ENCODE assay signal across 8 cellular contexts in genomic region chr13:75635621-75636338, GRCh38. TPM values are rescaled to one million over a fixed set of nuclear protein-coding genes. Genes with fewer than 3 reads are reported as not detected.
DNase-seq lines count a peak whose midpoint lies in the region; ATAC-seq and TF ChIP-seq lines count a peak whose summit lies in the region.

TSS of gene LMO7 (plus strand) at chr13:75636330. CDS start at chr13:75636658, 328 bp downstream.

- no peaks in the 10 kb centered on the region for H3K9me3 ChIP-seq in IMR-90 (ENCODE audit: control insufficient read depth, insufficient read depth, low read length)

- ATAC-seq in GM21737 (IDR thresholded peaks at IDR 0.05; ENCODE audit: unreplicated experiment) (peak; percentile 60), IMR-90 (ENCODE audit: low read depth) (peak; percentile 68)
- peak; percentile 46 to 66 for ATAC-seq in activated CD4-positive, CD25-positive, alpha-beta regulatory T cell treated with anti-CD3 and anti-CD28 coated beads, Interleukin-2, amount 50 U/mL, for 24 hours

- peak within 1 kb of the TSS; percentile 77; the same call in 2 of the 3 replicates for H2BK15ac ChIP-seq in IMR-90 (ENCODE audit: low read depth, low read length)

- peak within 1 kb of the TSS; percentile 97 for H2AK9ac ChIP-seq in IMR-90 (replicated peaks; ENCODE audit: low read depth, low read length, poor library complexity)

- H3K4ac ChIP-seq in IMR-90 (ENCODE audit: low read depth, low read length): peak within 1 kb of the TSS; percentile 98

- dilution Hi-C loops in IMR-90 (cut with HindIII; ENCODE audit: low sequenced_read_pairs, unreplicated experiment): no loop called here

- peaks cover 21% of the 10 kb centered on the region; the same call in 1 of the 2 replicates for H4K20me1 ChIP-seq in IMR-90 (ENCODE audit: insufficient read depth, low read length)

- TF ChIP-seq RAD21 in IMR-90 (IDR thresholded peaks at IDR 0.05; ENCODE audit: low read length): no peak

- H3K18ac ChIP-seq in IMR-90 (ENCODE audit: low read depth, low read length): peak within 1 kb of the TSS; percentile 65

- H3K9ac ChIP-seq in IMR-90 (ENCODE audit: low read depth, low read length): peak within 1 kb of the TSS; percentile 81

- H3K4me2 ChIP-seq in IMR-90 (ENCODE audit: low read depth, low read length): peak within 1 kb of the TSS; percentile 98

- H2BK120ac ChIP-seq in IMR-90 (ENCODE audit: low read depth, low read length): peak within 1 kb of the TSS; percentile 97

- POLR2A ChIA-PET in IMR-90 (lab: Charles Lee; ENCODE audit: unreplicated experiment): interaction anchor here (0.5 to 0.6 kb wide), 2 partner anchors 27 to 122 kb away, joined by 4 to 5 read pairs; no protein-coding TSS in a partner anchor

- DNase-seq in GM06990 (ENCODE audit: extremely low read depth, insufficient read length): no peak
- peak; percentile 52 for DNase-seq in IMR-90
- DNase-seq in dermis blood vessel endothelial cell: peak; percentile 28
- peak; percentile 16 to 89 for DNase-seq in lower leg skin (ENCODE audit: low spot score in 2 of 2)
- DNase-seq in stimulated activated CD8-positive, alpha-beta memory T cell treated with anti-CD3 and anti-CD28 coated beads, Interleukin-15, amount 100 ng/mL, for 1 hour (ENCODE audit: low read depth): peak; percentile 19
- no peak for DNase-seq in NCI-H1436 treated with DMSO at 0.1 percent for 48 hours (lab: John Stamatoyannopoulos, UW)

- H4K91ac ChIP-seq in IMR-90 (ENCODE audit: insufficient read depth, low read depth, low read length): peak within 1 kb of the TSS; percentile 99

- H3K4me3 ChIP-seq in GM06990 (replicated peaks; ENCODE audit: low read depth, low read length) (peak within 1 kb of the TSS; percentile 69), IMR-90 (ENCODE audit: insufficient read depth, low read depth, low read length) (peak within 1 kb of the TSS; percentile 80), lower leg skin (ENCODE audit: low read depth, poor library complexity, severe bottlenecking) (peak within 1 kb of the TSS; percentile 38)

- peak within 1 kb of the TSS; percentile 95 for H2AK5ac ChIP-seq in IMR-90 (ENCODE audit: low read depth, low read length)

- CTCF ChIA-PET in IMR-90 (lab: Yijun Ruan, JAX): no interaction called here

- H3K27ac ChIP-seq in IMR-90 (ENCODE audit: insufficient read depth, low read length): peak within 1 kb of the TSS; percentile 86

- peaks cover 10 to 33% of the 10 kb centered on the region in 2 experiments; a peak in 3 of 4 replicates for H3K79me1 ChIP-seq in IMR-90 (ENCODE audit: low read depth in 1 of 2, low read length in 2 of 2)

- TF ChIP-seq CTCF in GM06990 (IDR thresholded peaks at IDR 0.05; ENCODE audit: insufficient read depth, low read length, poor library complexity, severe bottlenecking) (no peak), IMR-90 (conservative IDR thresholded peaks at IDR 0.05; ENCODE audit: low read depth, low read length) (no peak), lower leg skin (IDR thresholded peaks at IDR 0.05) (no peak)

- H2BK5ac ChIP-seq in IMR-90 (ENCODE audit: low read depth, low read length, poor library complexity, severe bottlenecking): peak within 1 kb of the TSS; percentile 94

- in situ Hi-C loops in IMR-90 (cut with MboI; ENCODE audit: low sequenced_read_pairs): no loop called here

- peak within 1 kb of the TSS; percentile 99 for H3K14ac ChIP-seq in IMR-90 (replicated peaks; ENCODE audit: low read depth, low read length)

- TF ChIP-seq POLR2A in IMR-90 (IDR thresholded peaks at IDR 0.05; ENCODE audit: low read depth, low read length) (no peak), lower leg skin (IDR thresholded peaks at IDR 0.05) (no peak)

- H4K8ac ChIP-seq in IMR-90 (ENCODE audit: low read depth in 2 of 2, low read length in 2 of 2): peak within 1 kb of the TSS; percentile 85 to 94

- 0% methylated on average over 11 of the region's 86 CpGs; no CpG with 5 or more reads in 1 of the 2 experiments for WGBS in IMR-90 (ENCODE audit: extremely low coverage in 2 of 2, insufficient read length in 1 of 2), 2 experiments
- 0% methylated on average over 17 to 49 of the region's 86 CpGs for WGBS in lower leg skin, 2 donors

- H3K27me3 ChIP-seq in GM06990 (replicated peaks; ENCODE audit: control insufficient read depth, insufficient read depth, low read length) (no peaks in the 10 kb centered on the region), IMR-90 (ENCODE audit: control insufficient read depth, insufficient read depth, low read length) (no peaks in the 10 kb centered on the region)

- peak within 1 kb of the TSS; percentile 93 for H4K5ac ChIP-seq in IMR-90 (ENCODE audit: low read depth, low read length)

- peak within 1 kb of the TSS; percentile 93 for H2BK20ac ChIP-seq in IMR-90 (ENCODE audit: low read depth, low read length)

- no peaks in the 10 kb centered on the region for H3K36me3 ChIP-seq in GM06990 (ENCODE audit: control insufficient read depth, insufficient read depth, low read length)
- no peaks in the 10 kb centered on the region; the same call in 1 of the 2 replicates for H3K36me3 ChIP-seq in IMR-90 (ENCODE audit: control insufficient read depth, insufficient read depth, low read length)

- intact Hi-C loops in IMR-90 (cut with micrococcal nuclease) (loop anchor here (2.0 kb wide), 1 partner anchor 153 kb away; the partner anchor contains the start of gene TBC1D4), lower leg skin (cut with DNase I; ENCODE audit: low total_unique reads) (loop anchor here (2.0 kb wide), 1 partner anchor 47 kb away; no protein-coding TSS in a partner anchor)

- H3K23ac ChIP-seq in IMR-90 (ENCODE audit: low read depth, low read length): peak within 1 kb of the TSS; percentile 100

- H3K4me1 ChIP-seq in IMR-90 (ENCODE audit: control insufficient read depth, insufficient read depth, low read length): peaks cover 18% of the 10 kb centered on the region

- BruUV-seq in IMR-90 (replicated peaks; lab: Mats Ljungman, UMichigan): no TSS peak

- peak within 1 kb of the TSS; percentile 91 for H3K56ac ChIP-seq in IMR-90 (ENCODE audit: extremely low read depth, insufficient read depth, low read length)

- H3K9me1 ChIP-seq in IMR-90 (ENCODE audit: insufficient read depth, low read length): peaks cover 7% of the 10 kb centered on the region

- peak within 1 kb of the TSS; percentile 87 for H2AFZ ChIP-seq in IMR-90 (replicated peaks; ENCODE audit: low read length, poor library complexity)

TF ChIP-seq in IMR-90, 13 proteins besides CTCF, POLR2A, EP300 and RAD21:
- TF ChIP-seq MAZ (IDR thresholded peaks at IDR 0.05; ENCODE audit: borderline replicate concordance, low read depth, low read length) (peak; percentile 60; the same call in 1 of the 2 replicates), NFE2L2 (IDR thresholded peaks at IDR 0.05; ENCODE audit: low read depth, low read length) (no peak), BHLHE40 (IDR thresholded peaks at IDR 0.05; ENCODE audit: low read depth, low read length) (peak; percentile 74)

RNA-seq across cellular contexts. Expression of gene LMO7, which starts in this region (rescaled TPM):
- total RNA-seq in IMR-90 (2012; rRNA removed) (367 and 485 TPM in 2 replicates), dermis blood vessel endothelial cell (36.8 and 45.3 TPM in 2 replicates), lower leg skin (100 to 1,000 TPM in 1 of 4 donors, 10 to 100 TPM in 3; 60.5 to 108 (median 75.6) TPM)
- polyA plus RNA-seq in IMR-90 (2012; rRNA removed): 222 and 266 TPM in 2 replicates
- 78.3 and 114 TPM in 2 replicates for polyA plus RNA-seq in IMR-90 (2012; cell fraction: cytosol; rRNA removed)
- polyA plus RNA-seq in IMR-90 (2012; cell fraction: nucleus; rRNA removed; ENCODE audit: low replicate concordance): 533 and 693 TPM in 2 replicates

Comparison
In these comparisons a context has a peak if more than half of its experiments do, and no peak if none do; other contexts are left out.
1. DNase-seq: peak in IMR-90 (single experiment), dermis blood vessel endothelial cell (single experiment), lower leg skin (2 of 2) and stimulated activated CD8-positive, alpha-beta memory T cell treated with anti-CD3 and anti-CD28 coated beads, Interleukin-15, amount 100 ng/mL, for 1 hour (single experiment); none in GM06990 (single experiment) and NCI-H1436 treated with DMSO at 0.1 percent for 48 hours (single experiment).
2. Peak in every context shown above with its lines, with median percentiles within 50 percentile points of each other: H3K4me3 ChIP-seq and ATAC-seq.